22 cellular contexts compared by ENCODE assay signal in genomic region chr11:119789766-119790407, GRCh38.
DNase-seq lines count a peak whose midpoint lies in the region; ATAC-seq, FAIRE-seq and TF ChIP-seq lines count a peak whose summit lies in the region.
"Had no signal": no experiment of that assay in that cellular context is flagged by ENCODE, and none has a peak within 500 bp of the region (broad histone marks: within the 10 kb centered on the region; RNA-seq: fewer than 3 reads in every experiment).

No MANE protein-coding gene starts in this region.

- DNase-seq in NCI-H748 (lab: John Stamatoyannopoulos, UW; ENCODE audit: unreplicated experiment) (peak; percentile 38), NCI-H748 treated with DMSO at 0.1 percent for 48 hours (lab: John Stamatoyannopoulos, UW) (no peak), COR-L47 (lab: John Stamatoyannopoulos, UW) (peak; percentile 26), NCI-H345 treated with DMSO at 0.1 percent for 48 hours (lab: John Stamatoyannopoulos, UW; ENCODE audit: unreplicated experiment) (peak; percentile 23), small intestine (no peak)
- DNase-seq: CD4-positive, alpha-beta memory T cell; DMS79; GOT3; NCI-H1048; NCI-H146; NCI-H2029 treated with DMSO at 0.1 percent for 48 hours; NCI-H526 treated with DMSO at 0.1 percent for 48 hours; OCI-M1; SIG-M5 had no signal

- peaks cover 25% of the 10 kb centered on the region for H3K4me1 Mint-ChIP-seq in nephron
- H3K4me1 Mint-ChIP-seq: CD4-positive, alpha-beta memory T cell had no signal

- no peak for FAIRE-seq in small intestine (lab: Jason Lieb, UNC)
- FAIRE-seq: A204.1, GM12892, GM18507 had no signal

- H3K4me3 ChIP-seq in small intestine (ENCODE audit: low read depth in 1 of 2, low read length in 2 of 2), result no peak overlapping the region
- H3K4me3 ChIP-seq: BLaER1 had no signal

- H3K27ac ChIP-seq in small intestine (ENCODE audit: low read depth in 1 of 2, low read length in 1 of 2), result no peak overlapping the region
- H3K27ac ChIP-seq: BLaER1 had no signal

- no peaks in the 10 kb centered on the region for H3K36me3 ChIP-seq in small intestine (ENCODE audit: control insufficient read depth in 2 of 2, insufficient read depth in 2 of 2, low read length in 2 of 2)
- H3K36me3 ChIP-seq: BLaER1 had no signal

- peaks cover 4% of the 10 kb centered on the region for H3K9me3 Mint-ChIP-seq in nephron
- H3K9me3 Mint-ChIP-seq: CD4-positive, alpha-beta memory T cell had no signal

- H3K4me1 ChIP-seq in small intestine (ENCODE audit: control insufficient read depth in 2 of 2, insufficient read depth in 1 of 2, low read depth in 1 of 2, low read length in 1 of 2), result no peaks in the 10 kb centered on the region

- H3K36me3 Mint-ChIP-seq in nephron (ENCODE audit: low read depth), result no peaks in the 10 kb centered on the region
- H3K36me3 Mint-ChIP-seq: CD4-positive, alpha-beta memory T cell had no signal

- H3K27ac Mint-ChIP-seq in nephron, result peak overlapping the region in 2 of 3 experiments; percentile 72 to 83
- H3K27ac Mint-ChIP-seq: CD4-positive, alpha-beta memory T cell had no signal

- WGBS in small intestine, 3 donors, result 80 to 87% (median 81%) methylated on average over 11 of the region's 11 CpGs

- H3K4me3 Mint-ChIP-seq in nephron, result no peak overlapping the region
- H3K4me3 Mint-ChIP-seq: CD4-positive, alpha-beta memory T cell had no signal

- no peaks in the 10 kb centered on the region for H3K27me3 ChIP-seq in small intestine (ENCODE audit: control insufficient read depth in 2 of 2, insufficient read depth in 2 of 2, low read length in 2 of 2)
- H3K27me3 ChIP-seq: BLaER1 had no signal

- ATAC-seq in HG02642 (IDR thresholded peaks at IDR 0.05; ENCODE audit: poor library complexity, unreplicated experiment) (no peak), HG02970 (IDR thresholded peaks at IDR 0.05; ENCODE audit: low FRiP score, unreplicated experiment) (no peak)
- ATAC-seq: SK-N-SH treated with all-trans-retinoic acid at 6 μM for 48 hours had no signal

- TF ChIP-seq CTCF in nephron (IDR thresholded peaks at IDR 0.05; ENCODE audit: unreplicated experiment in 3 of 3), result no peak

- peaks cover 17% of the 10 kb centered on the region for H3K27me3 Mint-ChIP-seq in nephron (ENCODE audit: low read depth)

- no peaks in the 10 kb centered on the region for H3K9me3 ChIP-seq in small intestine (ENCODE audit: control insufficient read depth, low read depth)
- H3K9me3 ChIP-seq: BLaER1 had no signal

Comparison
In these comparisons a context has a peak if more than half of its experiments do, and no peak if none do; other contexts are left out.
1. DNase-seq: peak in NCI-H748 (single experiment), COR-L47 (single experiment) and NCI-H345 treated with DMSO at 0.1 percent for 48 hours (single experiment); none in NCI-H748 treated with DMSO at 0.1 percent for 48 hours (single experiment) and small intestine (single experiment).